1 cellular context compared by ENCODE assay signal in genomic region chr15:80739919-80740318, GRCh38.
TF ChIP-seq lines count a peak whose summit lies in the region.

No MANE protein-coding gene starts in this region.

TF ChIP-seq in WTC11, 78 proteins besides CTCF, POLR2A, EP300 and RAD21 (continued from another document):
- TF ChIP-seq ESRRA (CRISPR knock-in tag; IDR thresholded peaks at IDR 0.05; ENCODE audit: borderline replicate concordance), result no peak
- TF ChIP-seq FOXP1 (CRISPR knock-in tag; IDR thresholded peaks at IDR 0.05; ENCODE audit: borderline replicate concordance), result no peak
- no peak for TF ChIP-seq ZNF425 (CRISPR knock-in tag; conservative IDR thresholded peaks at IDR 0.05)
- TF ChIP-seq, protein P1, sequence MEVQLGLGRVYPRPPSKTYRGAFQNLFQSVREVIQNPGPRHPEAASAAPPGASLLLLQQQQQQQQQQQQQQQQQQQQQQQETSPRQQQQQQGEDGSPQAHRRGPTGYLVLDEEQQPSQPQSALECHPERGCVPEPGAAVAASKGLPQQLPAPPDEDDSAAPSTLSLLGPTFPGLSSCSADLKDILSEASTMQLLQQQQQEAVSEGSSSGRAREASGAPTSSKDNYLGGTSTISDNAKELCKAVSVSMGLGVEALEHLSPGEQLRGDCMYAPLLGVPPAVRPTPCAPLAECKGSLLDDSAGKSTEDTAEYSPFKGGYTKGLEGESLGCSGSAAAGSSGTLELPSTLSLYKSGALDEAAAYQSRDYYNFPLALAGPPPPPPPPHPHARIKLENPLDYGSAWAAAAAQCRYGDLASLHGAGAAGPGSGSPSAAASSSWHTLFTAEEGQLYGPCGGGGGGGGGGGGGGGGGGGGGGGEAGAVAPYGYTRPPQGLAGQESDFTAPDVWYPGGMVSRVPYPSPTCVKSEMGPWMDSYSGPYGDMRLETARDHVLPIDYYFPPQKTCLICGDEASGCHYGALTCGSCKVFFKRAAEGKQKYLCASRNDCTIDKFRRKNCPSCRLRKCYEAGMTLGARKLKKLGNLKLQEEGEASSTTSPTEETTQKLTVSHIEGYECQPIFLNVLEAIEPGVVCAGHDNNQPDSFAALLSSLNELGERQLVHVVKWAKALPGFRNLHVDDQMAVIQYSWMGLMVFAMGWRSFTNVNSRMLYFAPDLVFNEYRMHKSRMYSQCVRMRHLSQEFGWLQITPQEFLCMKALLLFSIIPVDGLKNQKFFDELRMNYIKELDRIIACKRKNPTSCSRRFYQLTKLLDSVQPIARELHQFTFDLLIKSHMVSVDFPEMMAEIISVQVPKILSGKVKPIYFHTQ (CRISPR knock-in tag; IDR thresholded peaks at IDR 0.05), result no peak
- TF ChIP-seq CREB1 (CRISPR knock-in tag; IDR thresholded peaks at IDR 0.05), result no peak
